In genomic region chr22:43869001-43869400, GRCh38 we compare ENCODE assay signal across 3 cellular contexts. TPM values are rescaled to one million over a fixed set of nuclear protein-coding genes. Genes with fewer than 3 reads are reported as not detected.
"Had no signal": no experiment of that assay in that cellular context is flagged by ENCODE, and none has a peak within 500 bp of the region (broad histone marks: within the 10 kb centered on the region; RNA-seq: fewer than 3 reads in every experiment).

No MANE protein-coding gene starts in this region.

RNA-seq across cellular contexts. Expression of gene SULT4A1, which starts 6.7 kb away (rescaled TPM):
- total RNA-seq: HT-29, MCF 10A, SJCRH30 had no signal

RNA-seq across cellular contexts. Expression of gene PNPLA5, which starts 22.8 kb away (rescaled TPM):
- total RNA-seq: HT-29, MCF 10A, SJCRH30 had no signal

RNA-seq across cellular contexts. Expression of gene EFCAB6, which starts 56.9 kb away (rescaled TPM):
- total RNA-seq: SJCRH30 had no signal
